ENCODE assay signal across 8 cellular contexts in the genomic region with DNA sequence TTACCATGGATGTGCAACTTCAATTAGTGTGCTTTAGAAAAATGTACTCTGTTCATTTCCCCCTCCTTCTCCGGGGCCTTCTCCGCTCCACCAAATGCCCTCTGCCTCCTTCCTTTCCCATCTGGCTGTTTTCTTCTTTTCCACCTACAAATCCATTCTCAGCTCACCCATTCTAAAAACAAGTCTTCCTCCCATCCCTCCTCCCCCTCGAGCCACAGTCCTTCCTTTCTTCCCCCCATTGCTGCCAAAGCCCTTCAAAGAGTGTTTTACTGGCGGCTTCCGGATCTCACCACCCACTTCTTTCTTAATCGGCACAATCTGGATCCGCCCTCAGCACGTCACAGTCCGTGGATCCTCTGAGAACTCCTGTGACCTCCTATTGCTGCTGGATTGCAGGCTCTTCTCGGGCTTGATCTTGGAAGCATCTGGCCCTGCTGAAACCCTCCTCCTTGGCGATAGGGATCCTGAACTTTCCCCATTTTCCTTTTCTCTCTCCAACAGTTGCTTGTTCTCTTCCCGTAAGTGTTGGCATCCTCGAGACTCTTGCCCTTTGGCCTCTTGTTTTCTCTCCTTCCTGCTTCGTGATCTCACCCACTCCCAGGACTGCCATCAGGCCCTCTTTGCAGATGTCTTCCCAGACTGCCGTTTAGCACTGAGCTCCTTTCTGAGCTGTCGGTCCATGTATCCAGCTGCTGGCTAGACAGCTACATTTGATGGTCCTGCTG. TPM values are rescaled to one million over a fixed set of nuclear protein-coding genes. Genes with fewer than 3 reads are reported as not detected.
DNase-seq lines count a peak whose midpoint lies in the region; ATAC-seq and TF ChIP-seq lines count a peak whose summit lies in the region.

No MANE protein-coding gene starts in this region.

- peaks cover 12% of the 10 kb centered on the region for H3K9me3 Mint-ChIP-seq in nephron progenitor cell

- H3K4me1 Mint-ChIP-seq in nephron progenitor cell: peaks cover 21% of the 10 kb centered on the region

- in situ Hi-C loops in astrocyte of the spinal cord (cut with HindIII; ENCODE audit: low sequenced_read_pairs): no loop called here

- H3K27me3 Mint-ChIP-seq in nephron progenitor cell (ENCODE audit: low read depth, poor library complexity): peaks cover 14% of the 10 kb centered on the region

- no peak overlapping the region for H3K27ac Mint-ChIP-seq in nephron progenitor cell

- H3K4me3 ChIP-seq in astrocyte of the spinal cord (ENCODE audit: low read depth, low read length): no peak overlapping the region

- DNase-seq in T follicular helper cell (ENCODE audit: low read depth) (peak; percentile 36), astrocyte of the spinal cord (ENCODE audit: low read depth, low spot score) (peak; percentile 9), left lobe of liver (ENCODE audit: low spot score) (no peak), nephron progenitor cell (no peak), cerebellum (ENCODE audit: low spot score) (no peak), GM20000 (ENCODE audit: low spot score) (no peak), DMS53 treated with DMSO at 0.1 percent for 48 hours (lab: John Stamatoyannopoulos, UW; ENCODE audit: unreplicated experiment) (no peak)
- peak; percentile 41 for DNase-seq in stimulated activated naive CD8-positive, alpha-beta T cell treated with anti-CD3 and anti-CD28 coated beads, Interleukin-15, Interleukin-2, amounts not matched to agents 100 U/mL and 50 U/mL, for 24 hours

- H3K36me3 Mint-ChIP-seq in nephron progenitor cell (ENCODE audit: low read depth): no peaks in the 10 kb centered on the region

- no peak overlapping the region for H3K4me3 Mint-ChIP-seq in nephron progenitor cell

- TF ChIP-seq CTCF in astrocyte of the spinal cord (IDR thresholded peaks at IDR 0.05; ENCODE audit: low read depth, low read length) (no peak), nephron progenitor cell (IDR thresholded peaks at IDR 0.05) (no peak), GM20000 (IDR thresholded peaks at IDR 0.05; ENCODE audit: extremely low read depth, missing control alignments) (no peak)

- ATAC-seq in left lobe of liver: peak; percentile 22
- ATAC-seq in stimulated activated naive CD8-positive, alpha-beta T cell treated with anti-CD3 and anti-CD28 coated beads, Interleukin-15, Interleukin-2, amounts not matched to agents 100 U/mL and 50 U/mL, for 24 hours: peak; percentile 57

RNA-seq across cellular contexts. Expression of gene FBXO47, which starts 36.0 kb away (rescaled TPM):
- 0.08 TPM for total RNA-seq in left lobe of liver
- total RNA-seq in cerebellum: not detected

Comparison
In these comparisons a context has a peak if more than half of its experiments do, and no peak if none do; other contexts are left out.
1. DNase-seq: peak in T follicular helper cell (single experiment), astrocyte of the spinal cord (single experiment) and stimulated activated naive CD8-positive, alpha-beta T cell treated with anti-CD3 and anti-CD28 coated beads, Interleukin-15, Interleukin-2, amounts not matched to agents 100 U/mL and 50 U/mL, for 24 hours (single experiment); none in left lobe of liver (single experiment), nephron progenitor cell (single experiment), cerebellum (single experiment), GM20000 (single experiment) and DMS53 treated with DMSO at 0.1 percent for 48 hours (single experiment).